In the genomic region with DNA sequence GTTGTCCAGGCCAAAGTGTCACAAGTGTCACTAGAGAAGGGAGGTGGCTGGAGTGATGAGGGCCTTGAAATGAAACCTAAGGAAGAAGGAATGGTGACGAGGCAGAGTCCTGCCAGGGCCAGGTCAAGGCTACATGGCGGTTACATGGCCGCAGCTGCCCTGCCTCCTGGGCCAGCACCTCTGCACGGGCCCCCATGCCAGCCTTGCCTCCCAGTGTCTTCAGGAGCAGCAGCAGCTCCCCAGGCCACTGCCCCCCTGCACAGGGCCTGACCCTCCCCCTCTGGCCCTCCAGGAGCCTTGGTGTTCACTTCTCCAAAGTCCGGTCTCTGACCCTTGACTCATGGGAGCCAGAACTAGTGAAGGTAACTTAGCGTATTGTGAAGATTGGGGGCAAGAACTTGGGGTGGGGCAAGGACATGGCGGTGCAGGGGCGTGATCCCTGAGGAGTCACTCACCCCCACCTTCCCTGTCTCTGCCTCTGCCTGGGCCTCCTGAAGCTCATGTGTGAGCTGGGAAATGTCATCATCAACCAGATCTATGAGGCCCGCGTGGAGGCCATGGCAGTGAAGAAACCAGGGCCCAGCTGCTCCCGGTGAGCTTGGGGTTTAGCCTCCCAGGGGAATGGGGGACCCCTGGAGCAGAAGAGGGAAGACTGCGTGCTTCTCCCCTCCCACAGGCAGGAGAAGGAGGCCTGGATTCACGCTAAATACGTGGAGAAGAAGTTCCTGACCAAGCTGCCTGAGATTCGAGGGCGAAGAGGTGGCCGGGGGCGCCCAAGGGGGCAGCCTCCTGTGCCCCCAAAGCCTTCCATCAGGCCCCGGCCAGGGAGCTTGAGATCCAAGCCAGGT, we compare ENCODE assay signal across 1 cellular context.
TF ChIP-seq lines count a peak whose summit lies in the region.

No MANE protein-coding gene starts in this region.

TF ChIP-seq in HepG2, 621 proteins besides CTCF, POLR2A, EP300 and RAD21 (continued from another document and continues in another):
- no peak for TF ChIP-seq ZNF512B (CRISPR knock-in tag; IDR thresholded peaks at IDR 0.05; ENCODE audit: borderline replicate concordance)
- peak; percentile 42; the same call in 1 of the 2 replicates for TF ChIP-seq ZC3H13 (CRISPR knock-in tag; IDR thresholded peaks at IDR 0.05)
- TF ChIP-seq KDM5B (CRISPR knock-in tag; IDR thresholded peaks at IDR 0.05; ENCODE audit: borderline replicate concordance): no peak
- no peak for TF ChIP-seq ATF2 (CRISPR knock-in tag; IDR thresholded peaks at IDR 0.05)
- no peak for TF ChIP-seq ARHGAP35 (CRISPR knock-in tag; IDR thresholded peaks at IDR 0.05; ENCODE audit: borderline replicate concordance)
- no peak for TF ChIP-seq ZFP36L1 (CRISPR knock-in tag; IDR thresholded peaks at IDR 0.05)
- TF ChIP-seq, protein P1, sequence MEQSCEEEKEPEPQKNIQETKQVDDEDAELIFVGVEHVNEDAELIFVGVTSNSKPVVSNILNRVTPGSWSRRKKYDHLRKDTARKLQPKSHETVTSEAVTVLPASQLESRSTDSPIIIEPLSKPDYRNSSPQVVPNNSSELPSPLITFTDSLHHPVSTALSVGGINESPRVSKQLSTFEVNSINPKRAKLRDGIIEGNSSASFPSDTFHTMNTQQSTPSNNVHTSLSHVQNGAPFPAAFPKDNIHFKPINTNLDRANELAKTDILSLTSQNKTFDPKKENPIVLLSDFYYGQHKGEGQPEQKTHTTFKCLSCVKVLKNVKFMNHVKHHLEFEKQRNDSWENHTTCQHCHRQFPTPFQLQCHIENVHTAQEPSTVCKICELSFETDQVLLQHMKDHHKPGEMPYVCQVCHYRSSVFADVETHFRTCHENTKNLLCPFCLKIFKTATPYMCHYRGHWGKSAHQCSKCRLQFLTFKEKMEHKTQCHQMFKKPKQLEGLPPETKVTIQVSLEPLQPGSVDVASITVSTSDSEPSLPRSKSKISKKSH (CRISPR knock-in tag; IDR thresholded peaks at IDR 0.05; ENCODE audit: borderline replicate concordance): no peak
- TF ChIP-seq, protein P2, sequence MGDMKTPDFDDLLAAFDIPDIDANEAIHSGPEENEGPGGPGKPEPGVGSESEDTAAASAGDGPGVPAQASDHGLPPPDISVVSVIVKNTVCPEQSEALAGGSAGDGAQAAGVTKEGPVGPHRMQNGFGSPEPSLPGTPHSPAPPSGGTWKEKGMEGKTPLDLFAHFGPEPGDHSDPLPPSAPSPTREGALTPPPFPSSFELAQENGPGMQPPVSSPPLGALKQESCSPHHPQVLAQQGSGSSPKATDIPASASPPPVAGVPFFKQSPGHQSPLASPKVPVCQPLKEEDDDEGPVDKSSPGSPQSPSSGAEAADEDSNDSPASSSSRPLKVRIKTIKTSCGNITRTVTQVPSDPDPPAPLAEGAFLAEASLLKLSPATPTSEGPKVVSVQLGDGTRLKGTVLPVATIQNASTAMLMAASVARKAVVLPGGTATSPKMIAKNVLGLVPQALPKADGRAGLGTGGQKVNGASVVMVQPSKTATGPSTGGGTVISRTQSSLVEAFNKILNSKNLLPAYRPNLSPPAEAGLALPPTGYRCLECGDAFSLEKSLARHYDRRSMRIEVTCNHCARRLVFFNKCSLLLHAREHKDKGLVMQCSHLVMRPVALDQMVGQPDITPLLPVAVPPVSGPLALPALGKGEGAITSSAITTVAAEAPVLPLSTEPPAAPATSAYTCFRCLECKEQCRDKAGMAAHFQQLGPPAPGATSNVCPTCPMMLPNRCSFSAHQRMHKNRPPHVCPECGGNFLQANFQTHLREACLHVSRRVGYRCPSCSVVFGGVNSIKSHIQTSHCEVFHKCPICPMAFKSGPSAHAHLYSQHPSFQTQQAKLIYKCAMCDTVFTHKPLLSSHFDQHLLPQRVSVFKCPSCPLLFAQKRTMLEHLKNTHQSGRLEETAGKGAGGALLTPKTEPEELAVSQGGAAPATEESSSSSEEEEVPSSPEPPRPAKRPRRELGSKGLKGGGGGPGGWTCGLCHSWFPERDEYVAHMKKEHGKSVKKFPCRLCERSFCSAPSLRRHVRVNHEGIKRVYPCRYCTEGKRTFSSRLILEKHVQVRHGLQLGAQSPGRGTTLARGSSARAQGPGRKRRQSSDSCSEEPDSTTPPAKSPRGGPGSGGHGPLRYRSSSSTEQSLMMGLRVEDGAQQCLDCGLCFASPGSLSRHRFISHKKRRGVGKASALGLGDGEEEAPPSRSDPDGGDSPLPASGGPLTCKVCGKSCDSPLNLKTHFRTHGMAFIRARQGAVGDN (CRISPR knock-in tag; IDR thresholded peaks at IDR 0.05): 0 out of 2 replicates have a peak, but pooled peaks have one; percentile 7
- no peak for TF ChIP-seq BRCA1 (CRISPR knock-in tag; IDR thresholded peaks at IDR 0.05)
- TF ChIP-seq ZSCAN31 (CRISPR knock-in tag; IDR thresholded peaks at IDR 0.05; ENCODE audit: low read depth): no peak
- no peak for TF ChIP-seq ZSCAN22 (CRISPR knock-in tag; IDR thresholded peaks at IDR 0.05)
- TF ChIP-seq SP2 (CRISPR knock-in tag; IDR thresholded peaks at IDR 0.05): no peak
- no peak for TF ChIP-seq TCF12 (IDR thresholded peaks at IDR 0.05)
- TF ChIP-seq TCF12 (CRISPR knock-in tag; IDR thresholded peaks at IDR 0.05): no peak
- TF ChIP-seq ZNF121 (CRISPR knock-in tag; IDR thresholded peaks at IDR 0.05): no peak
- TF ChIP-seq TFDP2 (CRISPR knock-in tag; IDR thresholded peaks at IDR 0.05): no peak
- no peak for TF ChIP-seq MYC (CRISPR knock-in tag; IDR thresholded peaks at IDR 0.05; ENCODE audit: borderline replicate concordance)
- TF ChIP-seq, protein P3, sequence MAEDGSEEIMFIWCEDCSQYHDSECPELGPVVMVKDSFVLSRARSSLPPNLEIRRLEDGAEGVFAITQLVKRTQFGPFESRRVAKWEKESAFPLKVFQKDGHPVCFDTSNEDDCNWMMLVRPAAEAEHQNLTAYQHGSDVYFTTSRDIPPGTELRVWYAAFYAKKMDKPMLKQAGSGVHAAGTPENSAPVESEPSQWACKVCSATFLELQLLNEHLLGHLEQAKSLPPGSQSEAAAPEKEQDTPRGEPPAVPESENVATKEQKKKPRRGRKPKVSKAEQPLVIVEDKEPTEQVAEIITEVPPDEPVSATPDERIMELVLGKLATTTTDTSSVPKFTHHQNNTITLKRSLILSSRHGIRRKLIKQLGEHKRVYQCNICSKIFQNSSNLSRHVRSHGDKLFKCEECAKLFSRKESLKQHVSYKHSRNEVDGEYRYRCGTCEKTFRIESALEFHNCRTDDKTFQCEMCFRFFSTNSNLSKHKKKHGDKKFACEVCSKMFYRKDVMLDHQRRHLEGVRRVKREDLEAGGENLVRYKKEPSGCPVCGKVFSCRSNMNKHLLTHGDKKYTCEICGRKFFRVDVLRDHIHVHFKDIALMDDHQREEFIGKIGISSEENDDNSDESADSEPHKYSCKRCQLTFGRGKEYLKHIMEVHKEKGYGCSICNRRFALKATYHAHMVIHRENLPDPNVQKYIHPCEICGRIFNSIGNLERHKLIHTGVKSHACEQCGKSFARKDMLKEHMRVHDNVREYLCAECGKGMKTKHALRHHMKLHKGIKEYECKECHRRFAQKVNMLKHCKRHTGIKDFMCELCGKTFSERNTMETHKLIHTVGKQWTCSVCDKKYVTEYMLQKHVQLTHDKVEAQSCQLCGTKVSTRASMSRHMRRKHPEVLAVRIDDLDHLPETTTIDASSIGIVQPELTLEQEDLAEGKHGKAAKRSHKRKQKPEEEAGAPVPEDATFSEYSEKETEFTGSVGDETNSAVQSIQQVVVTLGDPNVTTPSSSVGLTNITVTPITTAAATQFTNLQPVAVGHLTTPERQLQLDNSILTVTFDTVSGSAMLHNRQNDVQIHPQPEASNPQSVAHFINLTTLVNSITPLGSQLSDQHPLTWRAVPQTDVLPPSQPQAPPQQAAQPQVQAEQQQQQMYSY (CRISPR knock-in tag; IDR thresholded peaks at IDR 0.05): no peak
- peak; percentile 68 for TF ChIP-seq AGO1 (IDR thresholded peaks at IDR 0.05; ENCODE audit: low read depth, low read length, poor library complexity, severe bottlenecking)
- TF ChIP-seq, protein P4, sequence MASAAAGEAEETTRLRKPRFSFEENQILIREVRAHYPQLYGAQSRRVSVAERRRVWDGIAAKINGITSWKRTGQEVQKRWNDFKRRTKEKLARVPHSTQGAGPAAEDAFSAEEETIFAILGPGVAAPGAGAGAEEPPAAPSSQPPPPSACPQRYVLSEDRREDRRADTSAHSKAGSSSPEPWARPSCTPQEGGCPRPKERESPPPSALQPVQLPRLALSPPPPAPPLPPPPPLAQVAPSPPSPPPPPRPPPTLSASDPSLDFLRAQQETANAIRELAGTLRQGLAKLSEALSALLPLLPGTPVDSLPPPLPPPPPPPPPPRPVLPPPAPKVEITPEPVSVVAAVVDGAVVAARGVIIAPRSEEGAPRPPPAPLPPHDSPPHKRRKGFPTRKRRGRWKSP (CRISPR knock-in tag; IDR thresholded peaks at IDR 0.05): no peak
- TF ChIP-seq, protein P5, sequence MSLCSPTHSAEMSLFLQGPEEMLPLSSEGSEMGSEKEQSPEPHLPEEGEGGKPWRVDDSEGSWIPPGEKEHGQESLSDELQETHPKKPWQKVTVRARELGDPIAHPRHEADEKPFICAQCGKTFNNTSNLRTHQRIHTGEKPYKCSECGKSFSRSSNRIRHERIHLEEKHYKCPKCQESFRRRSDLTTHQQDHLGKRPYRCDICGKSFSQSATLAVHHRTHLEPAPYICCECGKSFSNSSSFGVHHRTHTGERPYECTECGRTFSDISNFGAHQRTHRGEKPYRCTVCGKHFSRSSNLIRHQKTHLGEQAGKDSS (CRISPR knock-in tag; IDR thresholded peaks at IDR 0.05; ENCODE audit: borderline replicate concordance, low read depth): 0 out of 2 replicates have a peak, but pooled peaks have one; percentile 23
- TF ChIP-seq, protein P6, sequence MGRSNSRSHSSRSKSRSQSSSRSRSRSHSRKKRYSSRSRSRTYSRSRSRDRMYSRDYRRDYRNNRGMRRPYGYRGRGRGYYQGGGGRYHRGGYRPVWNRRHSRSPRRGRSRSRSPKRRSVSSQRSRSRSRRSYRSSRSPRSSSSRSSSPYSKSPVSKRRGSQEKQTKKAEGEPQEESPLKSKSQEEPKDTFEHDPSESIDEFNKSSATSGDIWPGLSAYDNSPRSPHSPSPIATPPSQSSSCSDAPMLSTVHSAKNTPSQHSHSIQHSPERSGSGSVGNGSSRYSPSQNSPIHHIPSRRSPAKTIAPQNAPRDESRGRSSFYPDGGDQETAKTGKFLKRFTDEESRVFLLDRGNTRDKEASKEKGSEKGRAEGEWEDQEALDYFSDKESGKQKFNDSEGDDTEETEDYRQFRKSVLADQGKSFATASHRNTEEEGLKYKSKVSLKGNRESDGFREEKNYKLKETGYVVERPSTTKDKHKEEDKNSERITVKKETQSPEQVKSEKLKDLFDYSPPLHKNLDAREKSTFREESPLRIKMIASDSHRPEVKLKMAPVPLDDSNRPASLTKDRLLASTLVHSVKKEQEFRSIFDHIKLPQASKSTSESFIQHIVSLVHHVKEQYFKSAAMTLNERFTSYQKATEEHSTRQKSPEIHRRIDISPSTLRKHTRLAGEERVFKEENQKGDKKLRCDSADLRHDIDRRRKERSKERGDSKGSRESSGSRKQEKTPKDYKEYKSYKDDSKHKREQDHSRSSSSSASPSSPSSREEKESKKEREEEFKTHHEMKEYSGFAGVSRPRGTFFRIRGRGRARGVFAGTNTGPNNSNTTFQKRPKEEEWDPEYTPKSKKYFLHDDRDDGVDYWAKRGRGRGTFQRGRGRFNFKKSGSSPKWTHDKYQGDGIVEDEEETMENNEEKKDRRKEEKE (IDR thresholded peaks at IDR 0.05): no peak
